In genomic region chr1:206507395-206508129, GRCh38 we compare ENCODE assay signal across 8 cellular contexts. TPM values are rescaled to one million over a fixed set of nuclear protein-coding genes. Genes with fewer than 3 reads are reported as not detected.
DNase-seq lines count a peak whose midpoint lies in the region; ATAC-seq, FAIRE-seq and TF ChIP-seq lines count a peak whose summit lies in the region.

Gene RASSF5, plus strand, starts transcription at chr1:206507531. Its CDS starts 72 bp downstream, at chr1:206507603.

- ATAC-seq in GM21528 (IDR thresholded peaks at IDR 0.05; ENCODE audit: low FRiP score, unreplicated experiment) (peak; percentile 54), WTC11 (peak; percentile 87)

- H3K27me3 ChIP-seq in MG63 (no peaks in the 10 kb centered on the region), mammary epithelial cell (ENCODE audit: insufficient read depth, low read length) (no peaks in the 10 kb centered on the region)

- no peaks in the 10 kb centered on the region for H3K36me3 Mint-ChIP-seq in WTC11

- DNase-seq in COLO829 (ENCODE audit: low spot score) (peak; percentile 48), MG63 (peak; percentile 78), WTC11 (ENCODE audit: low spot score) (peak; percentile 87), mammary epithelial cell (peak; percentile 70), kidney (peak; percentile 95), DMS153 treated with DMSO at 0.1 percent for 48 hours (lab: John Stamatoyannopoulos, UW; ENCODE audit: unreplicated experiment) (no peak)
- DNase-seq in stimulated activated CD4-positive, alpha-beta T cell treated with anti-CD3 and anti-CD28 coated beads, Interleukin-1b, Interleukin-23, amount 100 ng/mL, for 1 hour (ENCODE audit: low read depth in 2 of 2) = peak; percentile 58 to 72

- H3K9ac ChIP-seq in mammary epithelial cell (ENCODE audit: insufficient read depth, low read length) (no peak within 1 kb of the TSS), kidney (ENCODE audit: low read length in 2 of 2) (no peak within 1 kb of the TSS)

- intact Hi-C loops in mammary epithelial cell (cut with micrococcal nuclease) = loop anchor here (1.0 kb wide), 1 partner anchor 71 kb away; no protein-coding TSS in a partner anchor
- intact Hi-C loops in kidney (cut with DNase I) = no loop called here

- H3K9me3 Mint-ChIP-seq in WTC11 = no peaks in the 10 kb centered on the region

- TSS peak; percentile 22 for BruUV-seq in mammary epithelial cell (replicated peaks; lab: Mats Ljungman, UMichigan)

- H3K4me3 Mint-ChIP-seq in WTC11 = peak within 1 kb of the TSS; percentile 68

- FAIRE-seq in kidney (lab: Jason Lieb, UNC) = no peak

- peaks cover 52% of the 10 kb centered on the region for H3K4me1 ChIP-seq in mammary epithelial cell (ENCODE audit: insufficient read depth, low read length)
- peaks cover 3 to 17% of the 10 kb centered on the region in 2 donors for H3K4me1 ChIP-seq in kidney (ENCODE audit: control insufficient read depth in 1 of 2, insufficient read depth in 1 of 2, low read depth in 1 of 2, low read length in 2 of 2)

- POLR2A ChIA-PET in WTC11 (lab: Charles Lee) = interaction anchor here (1.0 kb wide), 2 partner anchors 104 to 127 kb away, joined by 3 read pairs; no protein-coding TSS in a partner anchor

- H3K36me3 ChIP-seq in MG63 (no peaks in the 10 kb centered on the region; the same call in 1 of the 2 replicates), mammary epithelial cell (ENCODE audit: insufficient read depth, low read length) (no peaks in the 10 kb centered on the region), kidney (ENCODE audit: control insufficient read depth in 1 of 2, insufficient read depth in 2 of 2, low read length in 2 of 2) (no peaks in the 10 kb centered on the region)

- H3K4me1 Mint-ChIP-seq in WTC11 = peaks cover 25% of the 10 kb centered on the region

- in situ Hi-C loops in mammary epithelial cell (cut with MboI; ENCODE audit: low sequenced_read_pairs in 2 of 2) = no loop called here

- H2AFZ ChIP-seq in mammary epithelial cell (ENCODE audit: low read depth, low read length) = peak within 1 kb of the TSS; percentile 76

- TF ChIP-seq CTCF in WTC11 (IDR thresholded peaks at IDR 0.05) (no peak), mammary epithelial cell (conservative IDR thresholded peaks at IDR 0.05 in 1 of 2, IDR thresholded peaks at IDR 0.05 in 1 of 2; ENCODE audit: extremely low read depth in 1 of 2, insufficient read depth in 1 of 2, low read depth in 1 of 2, low read length in 2 of 2) (no peak), kidney (IDR thresholded peaks at IDR 0.05; ENCODE audit: borderline replicate concordance, extremely low read depth, insufficient read depth) (no peak)

- peaks cover 76% of the 10 kb centered on the region for H3K27me3 Mint-ChIP-seq in WTC11 (ENCODE audit: low read depth)

- no peak within 1 kb of the TSS for H3K27ac ChIP-seq in mammary epithelial cell (ENCODE audit: insufficient read depth, low read depth, low read length)
- peak within 1 kb of the TSS in 1 of 2 donors; percentile 14 for H3K27ac ChIP-seq in kidney (ENCODE audit: low read depth in 2 of 2, low read length in 2 of 2)

- 5% methylated on average over 13 of the region's 88 CpGs for WGBS in mammary epithelial cell (ENCODE audit: low coverage, missing lambda C conversion rate)

- H3K27ac Mint-ChIP-seq in WTC11 = no peak within 1 kb of the TSS

- no peaks in the 10 kb centered on the region for H4K20me1 ChIP-seq in mammary epithelial cell (ENCODE audit: insufficient read depth, low read length)

- peak within 1 kb of the TSS; percentile 93 for H3K4me2 ChIP-seq in mammary epithelial cell (ENCODE audit: insufficient read depth, low read depth, low read length)

- CTCF ChIA-PET in WTC11 (lab: Charles Lee) = interaction anchor here (0.5 to 3.0 kb wide), 26 partner anchors 9 to 1049 kb away, joined by 3 to 34 read pairs (median 5); partner anchors contain the start of gene IKBKE
- CTCF ChIA-PET in mammary epithelial cell (lab: Charles Lee; ENCODE audit: low non-redundant PET) = no interaction called here

- dilution Hi-C loops in mammary epithelial cell (cut with HindIII; ENCODE audit: low sequenced_read_pairs) = no loop called here

- H3K9me3 ChIP-seq in MG63 (no peaks in the 10 kb centered on the region), mammary epithelial cell (replicated peaks; ENCODE audit: insufficient read depth, low read length) (no peaks in the 10 kb centered on the region), kidney (ENCODE audit: control insufficient read depth in 1 of 2, low read length in 2 of 2) (no peaks in the 10 kb centered on the region)

- peaks cover 6% of the 10 kb centered on the region for H3K79me2 ChIP-seq in mammary epithelial cell (ENCODE audit: insufficient read depth, low read length)

- H3K4me3 ChIP-seq in MG63 = peak within 1 kb of the TSS; percentile 51
- H3K4me3 ChIP-seq in mammary epithelial cell (replicated peaks in 1 of 3; ENCODE audit: insufficient read depth in 1 of 3, low read depth in 2 of 3, low read length in 3 of 3) = peak within 1 kb of the TSS; percentile 51 to 68 (median 52)
- peak within 1 kb of the TSS; percentile 55 to 65 for H3K4me3 ChIP-seq in kidney (ENCODE audit: low read length in 2 of 2)

TF ChIP-seq in WTC11, 78 proteins besides CTCF, POLR2A, EP300 and RAD21:
- 0 out of 2 replicates have a peak, but pooled peaks have one; percentile 25 for TF ChIP-seq RELA (CRISPR knock-in tag; IDR thresholded peaks at IDR 0.05; ENCODE audit: borderline replicate concordance)
- TF ChIP-seq FOXK1 (CRISPR knock-in tag; IDR thresholded peaks at IDR 0.05) = 0 out of 2 replicates have a peak, but pooled peaks have one; percentile 18
- TF ChIP-seq, protein P1, sequence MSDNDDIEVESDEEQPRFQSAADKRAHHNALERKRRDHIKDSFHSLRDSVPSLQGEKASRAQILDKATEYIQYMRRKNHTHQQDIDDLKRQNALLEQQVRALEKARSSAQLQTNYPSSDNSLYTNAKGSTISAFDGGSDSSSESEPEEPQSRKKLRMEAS (CRISPR knock-in tag; IDR thresholded peaks at IDR 0.05) = peak; percentile 21; the same call in 1 of the 2 replicates
- TF ChIP-seq ZNF416 (CRISPR knock-in tag; IDR thresholded peaks at IDR 0.05) = peak; percentile 67; the same call in 1 of the 2 replicates
- no peak for TF ChIP-seq ZNF232 (CRISPR knock-in tag; IDR thresholded peaks at IDR 0.05)
- TF ChIP-seq, protein P2, sequence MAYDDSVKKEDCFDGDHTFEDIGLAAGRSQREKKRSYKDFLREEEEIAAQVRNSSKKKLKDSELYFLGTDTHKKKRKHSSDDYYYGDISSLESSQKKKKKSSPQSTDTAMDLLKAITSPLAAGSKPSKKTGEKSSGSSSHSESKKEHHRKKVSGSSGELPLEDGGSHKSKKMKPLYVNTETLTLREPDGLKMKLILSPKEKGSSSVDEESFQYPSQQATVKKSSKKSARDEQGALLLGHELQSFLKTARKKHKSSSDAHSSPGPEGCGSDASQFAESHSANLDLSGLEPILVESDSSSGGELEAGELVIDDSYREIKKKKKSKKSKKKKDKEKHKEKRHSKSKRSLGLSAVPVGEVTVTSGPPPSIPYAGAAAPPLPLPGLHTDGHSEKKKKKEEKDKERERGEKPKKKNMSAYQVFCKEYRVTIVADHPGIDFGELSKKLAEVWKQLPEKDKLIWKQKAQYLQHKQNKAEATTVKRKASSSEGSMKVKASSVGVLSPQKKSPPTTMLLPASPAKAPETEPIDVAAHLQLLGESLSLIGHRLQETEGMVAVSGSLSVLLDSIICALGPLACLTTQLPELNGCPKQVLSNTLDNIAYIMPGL (CRISPR knock-in tag; IDR thresholded peaks at IDR 0.05) = 0 out of 2 replicates have a peak, but pooled peaks have one; percentile 44
- peak; percentile 80 for TF ChIP-seq SP1 (CRISPR knock-in tag; conservative IDR thresholded peaks at IDR 0.05)
- 0 out of 2 replicates have a peak, but pooled peaks have one; percentile 35 for TF ChIP-seq ETV6 (CRISPR knock-in tag; IDR thresholded peaks at IDR 0.05)
- no peak for TF ChIP-seq SOX15 (CRISPR knock-in tag; IDR thresholded peaks at IDR 0.05)
TF ChIP-seq in WTC11: peak in this region for 7.

RNA-seq across cellular contexts. Expression of gene RASSF5, which starts in this region (rescaled TPM):
- 0.12 and 1.3 TPM in 2 replicates for total RNA-seq in MG63 (2014; rRNA removed; shearing (Covaris generic); ENCODE audit: low replicate concordance)
- total RNA-seq in WTC11 (2021) = 1.7 to 2.1 TPM (median 1.7 TPM) in 3 replicates
- 1 to 10 TPM; 3.5 to 6.7 TPM for total RNA-seq in mammary epithelial cell
- polyA plus RNA-seq in mammary epithelial cell = 1.8 TPM
- 3.4 TPM for polyA minus RNA-seq in mammary epithelial cell
- 18.8 TPM for total RNA-seq in kidney
- polyA plus RNA-seq in kidney (ENCODE audit: insufficient read depth, low read depth, low replicate concordance) = 2.4 TPM
